14 cellular contexts compared by ENCODE assay signal in genomic region chrX:30489323-30489722, GRCh38.
DNase-seq lines count a peak whose midpoint lies in the region; ATAC-seq and TF ChIP-seq lines count a peak whose summit lies in the region.
"Had no signal": no experiment of that assay in that cellular context is flagged by ENCODE, and none has a peak within 500 bp of the region (broad histone marks: within the 10 kb centered on the region; RNA-seq: fewer than 3 reads in every experiment).

No MANE protein-coding gene starts in this region.

- H3K9me3 Mint-ChIP-seq in activated CD4-positive, alpha-beta T cell treated with anti-CD3 and anti-CD28 coated beads for 36 hours (ENCODE audit: low read depth) = no peaks in the 10 kb centered on the region
- H3K9me3 Mint-ChIP-seq in CD8-positive, alpha-beta T cell = no peaks in the 10 kb centered on the region
- H3K9me3 Mint-ChIP-seq: activated B cell treated with CpG ODN at 0.5 μM for 24 hours had no signal

- no peaks in the 10 kb centered on the region for H3K4me1 ChIP-seq in Loucy (ENCODE audit: insufficient read depth, low read length, poor library complexity, severe bottlenecking)
- H3K4me1 ChIP-seq in CD8-positive, alpha-beta T cell (ENCODE audit: insufficient read depth, low read length) = no peaks in the 10 kb centered on the region
- H3K4me1 ChIP-seq: gastroesophageal sphincter had no signal

- H3K27ac Mint-ChIP-seq in activated CD4-positive, alpha-beta T cell treated with anti-CD3 and anti-CD28 coated beads for 36 hours = no peak overlapping the region
- H3K27ac Mint-ChIP-seq in CD8-positive, alpha-beta T cell = no peak overlapping the region
- H3K27ac Mint-ChIP-seq: activated B cell treated with CpG ODN at 0.5 μM for 24 hours had no signal

- no peaks in the 10 kb centered on the region for H3K27me3 Mint-ChIP-seq in activated CD4-positive, alpha-beta T cell treated with anti-CD3 and anti-CD28 coated beads for 36 hours
- H3K27me3 Mint-ChIP-seq in CD8-positive, alpha-beta T cell (ENCODE audit: low read depth) = no peaks in the 10 kb centered on the region
- H3K27me3 Mint-ChIP-seq: activated B cell treated with CpG ODN at 0.5 μM for 24 hours had no signal

- no peak overlapping the region for H3K4me3 Mint-ChIP-seq in activated CD4-positive, alpha-beta T cell treated with anti-CD3 and anti-CD28 coated beads for 36 hours
- H3K4me3 Mint-ChIP-seq in CD8-positive, alpha-beta T cell = no peak overlapping the region
- H3K4me3 Mint-ChIP-seq: activated B cell treated with CpG ODN at 0.5 μM for 24 hours had no signal

- no peak for ATAC-seq in activated CD4-positive, alpha-beta T cell treated with anti-CD3 and anti-CD28 coated beads for 36 hours
- ATAC-seq in GM21576 (IDR thresholded peaks at IDR 0.05; ENCODE audit: unreplicated experiment) (no peak), HG02938 (IDR thresholded peaks at IDR 0.05; ENCODE audit: unreplicated experiment) (no peak)
- ATAC-seq in CD8-positive, alpha-beta T cell = no peak
- ATAC-seq: gastroesophageal sphincter had no signal

- H3K4me1 Mint-ChIP-seq in activated CD4-positive, alpha-beta T cell treated with anti-CD3 and anti-CD28 coated beads for 36 hours = no peaks in the 10 kb centered on the region
- H3K4me1 Mint-ChIP-seq in CD8-positive, alpha-beta T cell (ENCODE audit: low read depth) = no peaks in the 10 kb centered on the region
- H3K4me1 Mint-ChIP-seq: activated B cell treated with CpG ODN at 0.5 μM for 24 hours had no signal

- H3K9me2 ChIP-seq in Loucy (replicated peaks; ENCODE audit: low read depth, low read length) = no peaks in the 10 kb centered on the region

- H3K4me3 ChIP-seq in Loucy (ENCODE audit: low read length, poor library complexity, severe bottlenecking) = no peak overlapping the region
- no peak overlapping the region for H3K4me3 ChIP-seq in WERI-Rb-1 (ENCODE audit: low read depth, low read length)
- no peak overlapping the region for H3K4me3 ChIP-seq in CD8-positive, alpha-beta T cell (ENCODE audit: low read depth, low read length)
- H3K4me3 ChIP-seq: gastroesophageal sphincter had no signal

- H3K36me3 ChIP-seq in Loucy (ENCODE audit: insufficient read depth, low read length) (no peaks in the 10 kb centered on the region), WERI-Rb-1 (no peaks in the 10 kb centered on the region)
- no peaks in the 10 kb centered on the region for H3K36me3 ChIP-seq in CD8-positive, alpha-beta T cell (ENCODE audit: insufficient read depth, low read length)
- H3K36me3 ChIP-seq: gastroesophageal sphincter had no signal

- no peaks in the 10 kb centered on the region for H3K79me2 ChIP-seq in Loucy (ENCODE audit: insufficient read depth, low read length)

- no peaks in the 10 kb centered on the region for H4K20me1 ChIP-seq in Loucy (ENCODE audit: insufficient read depth, low read length, poor library complexity, severe bottlenecking)

- no peaks in the 10 kb centered on the region for H3K36me3 Mint-ChIP-seq in activated CD4-positive, alpha-beta T cell treated with anti-CD3 and anti-CD28 coated beads for 36 hours (ENCODE audit: low read depth)
- no peaks in the 10 kb centered on the region for H3K36me3 Mint-ChIP-seq in CD8-positive, alpha-beta T cell

- no peak overlapping the region for H2AFZ ChIP-seq in Loucy (ENCODE audit: low read length)

- H3K9me3 ChIP-seq in Loucy (ENCODE audit: insufficient read depth, low read depth, low read length) (no peaks in the 10 kb centered on the region), WERI-Rb-1 (ENCODE audit: severe bottlenecking) (no peaks in the 10 kb centered on the region)
- H3K9me3 ChIP-seq in CD8-positive, alpha-beta T cell (ENCODE audit: low read length) = no peaks in the 10 kb centered on the region
- H3K9me3 ChIP-seq: gastroesophageal sphincter had no signal

- POLR2A ChIA-PET in activated CD4-positive, alpha-beta T cell treated with anti-CD3 and anti-CD28 coated beads for 36 hours (lab: Charles Lee) = no interaction called here
- POLR2A ChIA-PET in CD8-positive, alpha-beta T cell (lab: Charles Lee) = no interaction called here

- intact Hi-C loops in activated CD4-positive, alpha-beta T cell treated with anti-CD3 and anti-CD28 coated beads for 36 hours (cut with DNase I, micrococcal nuclease) = no loop called here
- intact Hi-C loops in CD8-positive, alpha-beta T cell (cut with DNase I, micrococcal nuclease) = loop anchor here in 1 of 2 experiments (10.0 kb wide), 1 partner anchor 685 kb away; no protein-coding TSS in a partner anchor

- no peaks in the 10 kb centered on the region for H3F3A ChIP-seq in Loucy (ENCODE audit: low read depth)

- CTCF ChIA-PET in activated CD4-positive, alpha-beta T cell treated with anti-CD3 and anti-CD28 coated beads for 36 hours (lab: Charles Lee) = no interaction called here
- CTCF ChIA-PET in CD8-positive, alpha-beta T cell (lab: Charles Lee) = no interaction called here

- H3K27me3 ChIP-seq in Loucy (ENCODE audit: insufficient read depth, low read length, poor library complexity, severe bottlenecking) (no peaks in the 10 kb centered on the region), WERI-Rb-1 (ENCODE audit: insufficient read depth, low read depth, severe bottlenecking) (peaks cover 8% of the 10 kb centered on the region)
- H3K27me3 ChIP-seq in CD8-positive, alpha-beta T cell (ENCODE audit: insufficient read depth, low read length) = no peaks in the 10 kb centered on the region
- H3K27me3 ChIP-seq: gastroesophageal sphincter had no signal

- no peak overlapping the region for H3K9ac ChIP-seq in Loucy (ENCODE audit: low read depth, low read length, poor library complexity, severe bottlenecking)

- TF ChIP-seq CTCF in Loucy (conservative IDR thresholded peaks at IDR 0.05; ENCODE audit: low read length) = peak; percentile 56
- TF ChIP-seq CTCF in WERI-Rb-1 (IDR thresholded peaks at IDR 0.05; ENCODE audit: low read depth, low read length) = peak; percentile 44
- TF ChIP-seq CTCF in CD8-positive, alpha-beta T cell (IDR thresholded peaks at IDR 0.05) = no peak

- H3K4me2 ChIP-seq in Loucy (ENCODE audit: low read depth, low read length, poor library complexity, severe bottlenecking) = no peak overlapping the region

- DNase-seq in activated CD4-positive, alpha-beta T cell treated with anti-CD3 and anti-CD28 coated beads for 36 hours = peak; percentile 4
- no peak for DNase-seq in activated CD4-positive, alpha-beta T cell treated with anti-CD3 and anti-CD28 coated beads for 1 hour
- DNase-seq in WERI-Rb-1 = peak; percentile 15
- DNase-seq in CD8-positive, alpha-beta T cell = no peak
- no peak for DNase-seq in KBM-7
- DNase-seq: activated B cell treated with CpG ODN at 0.5 μM for 24 hours; activated effector memory CD4-positive, alpha-beta T cell treated with anti-CD3 and anti-CD28 coated beads, Interleukin-2, amount 50 U/mL, for 16 hours; NCI-H69; stimulated activated naive CD4-positive, alpha-beta T cell treated with Interleukin-2 at 50 U/mL for 16 hours had no signal

- in situ Hi-C loops in KBM-7 (cut with MboI; ENCODE audit: low pct_unique_long_range_greater_than_20kb, low sequenced_read_pairs) = no loop called here

- no peak overlapping the region for H3K27ac ChIP-seq in WERI-Rb-1
- H3K27ac ChIP-seq in CD8-positive, alpha-beta T cell (ENCODE audit: low read depth, low read length) = no peak overlapping the region
- H3K27ac ChIP-seq: gastroesophageal sphincter, HL-60 had no signal

Comparison
In these comparisons a context has a peak if more than half of its experiments do, and no peak if none do; other contexts are left out.
1. DNase-seq: peak in activated CD4-positive, alpha-beta T cell treated with anti-CD3 and anti-CD28 coated beads for 36 hours (single experiment) and WERI-Rb-1 (single experiment); none in activated CD4-positive, alpha-beta T cell treated with anti-CD3 and anti-CD28 coated beads for 1 hour (single experiment), CD8-positive, alpha-beta T cell (0 of 7) and KBM-7 (single experiment).